Comparison of ENCODE assay signal across 1 cellular context in genomic region chr14:49578141-49578540, GRCh38.
TF ChIP-seq lines count a peak whose summit lies in the region.

No MANE protein-coding gene starts in this region.

TF ChIP-seq in SK-N-SH treated with all-trans-retinoic acid at 6 μM for 48 hours, 23 proteins besides CTCF, POLR2A, EP300 and RAD21 (continued from another document):
- no peak for TF ChIP-seq PPARA (CRISPR knock-in tag; IDR thresholded peaks at IDR 0.05; ENCODE audit: borderline replicate concordance)
- TF ChIP-seq ESRRG (CRISPR knock-in tag; IDR thresholded peaks at IDR 0.05) = no peak
- TF ChIP-seq TSHZ2 (CRISPR knock-in tag; IDR thresholded peaks at IDR 0.05) = no peak
- no peak for TF ChIP-seq ZNF8 (CRISPR knock-in tag; IDR thresholded peaks at IDR 0.05)
TF ChIP-seq in SK-N-SH treated with all-trans-retinoic acid at 6 μM for 48 hours: peak in this region for 0.
